ENCODE assay signal across 10 cellular contexts in genomic region chr10:79375321-79376077, GRCh38. TPM values are rescaled to one million over a fixed set of nuclear protein-coding genes. Genes with fewer than 3 reads are reported as not detected.
DNase-seq lines count a peak whose midpoint lies in the region; ATAC-seq and TF ChIP-seq lines count a peak whose summit lies in the region.
"Had no signal": no experiment of that assay in that cellular context is flagged by ENCODE, and none has a peak within 500 bp of the region (broad histone marks: within the 10 kb centered on the region; RNA-seq: fewer than 3 reads in every experiment).

No MANE protein-coding gene starts in this region.

- H3K27me3 Mint-ChIP-seq in natural killer cell (ENCODE audit: low read depth in 2 of 2), result no peaks in the 10 kb centered on the region
- H3K27me3 Mint-ChIP-seq in natural killer cell treated with Interleukin-12 subunit alpha and Interleukin-12 subunit beta and Interleukin-15 and Interleukin-18, amount 100 ng/mL, for 72 hours, result no peaks in the 10 kb centered on the region
- H3K27me3 Mint-ChIP-seq in type B pancreatic cell, result no peaks in the 10 kb centered on the region

- intact Hi-C loops in natural killer cell (cut with micrococcal nuclease), result loop anchor here (10.0 kb wide), 1 partner anchor 229 kb away; no protein-coding TSS in a partner anchor
- intact Hi-C loops in OCI-LY7 (cut with micrococcal nuclease; ENCODE audit: unreplicated experiment), result no loop called here

- H3K79me2 ChIP-seq in OCI-LY7 (ENCODE audit: insufficient read depth, low read depth, low read length), result no peaks in the 10 kb centered on the region

- ATAC-seq in natural killer cell, result no peak
- no peak for ATAC-seq in natural killer cell treated with Interleukin-12 subunit alpha and Interleukin-12 subunit beta and Interleukin-15 and Interleukin-18, amount 100 ng/mL, for 72 hours
- ATAC-seq in HG02610 (IDR thresholded peaks at IDR 0.05; ENCODE audit: unreplicated experiment), result no peak

- no peaks in the 10 kb centered on the region for H3K36me3 ChIP-seq in OCI-LY7 (ENCODE audit: insufficient read depth, low read length)
- H3K36me3 ChIP-seq: ovary had no signal

- H3K4me1 ChIP-seq in OCI-LY7 (ENCODE audit: insufficient read depth, low read length, poor library complexity, severe bottlenecking), result no peaks in the 10 kb centered on the region

- H3K36me3 Mint-ChIP-seq in natural killer cell, result no peaks in the 10 kb centered on the region
- H3K36me3 Mint-ChIP-seq in natural killer cell treated with Interleukin-12 subunit alpha and Interleukin-12 subunit beta and Interleukin-15 and Interleukin-18, amount 100 ng/mL, for 72 hours, result peaks cover 5% of the 10 kb centered on the region
- H3K36me3 Mint-ChIP-seq in type B pancreatic cell, result no peaks in the 10 kb centered on the region

- DNase-seq in natural killer cell (peak; percentile 6), hepatic stellate cell (ENCODE audit: low spot score) (peak; percentile 39), type B pancreatic cell (ENCODE audit: extremely low spot score, unreplicated experiment) (peak; percentile 63), NCI-H1694 treated with DMSO at 0.1 percent for 48 hours (lab: John Stamatoyannopoulos, UW) (no peak), OCI-LY7 (ENCODE audit: low spot score) (no peak)
- DNase-seq in natural killer cell treated with Interleukin-12 subunit alpha and Interleukin-12 subunit beta and Interleukin-15 and Interleukin-18, amount 100 ng/mL, for 72 hours (ENCODE audit: low spot score), result no peak
- DNase-seq in activated CD8-positive, alpha-beta memory T cell treated with anti-CD3 and anti-CD28 coated beads, Interleukin-2, amount 50 U/mL, for 48 hours, result peak; percentile 48
- DNase-seq: NCI-H1105 had no signal

- CTCF ChIA-PET in OCI-LY7 (lab: Charles Lee; ENCODE audit: unreplicated experiment), result interaction anchor here (0.6 to 1.0 kb wide), 2 partner anchors 86 to 94 kb away, joined by 4 read pairs; no protein-coding TSS in a partner anchor

- no TSS peak for BruUV-seq in OCI-LY7 (replicated peaks; lab: Mats Ljungman, UMichigan)

- H3K4me1 Mint-ChIP-seq in natural killer cell, result peaks cover 0 to 5% of the 10 kb centered on the region in 2 donors
- peaks cover 3 to 5% of the 10 kb centered on the region in 2 donors for H3K4me1 Mint-ChIP-seq in natural killer cell treated with Interleukin-12 subunit alpha and Interleukin-12 subunit beta and Interleukin-15 and Interleukin-18, amount 100 ng/mL, for 72 hours (ENCODE audit: low read depth in 2 of 2)
- H3K4me1 Mint-ChIP-seq in type B pancreatic cell (ENCODE audit: unreplicated experiment), result peaks cover 9% of the 10 kb centered on the region

- no peaks in the 10 kb centered on the region for H4K20me1 ChIP-seq in OCI-LY7 (ENCODE audit: insufficient read depth, low read length)

- no peak overlapping the region for H2AFZ ChIP-seq in OCI-LY7 (ENCODE audit: low read length)

- POLR2A ChIA-PET in OCI-LY7 (lab: Charles Lee), result interaction anchor here (0.6 to 0.9 kb wide), 2 partner anchors 27 to 845 kb away, joined by 3 read pairs; no protein-coding TSS in a partner anchor

- no peaks in the 10 kb centered on the region for H3K9me3 ChIP-seq in OCI-LY7 (ENCODE audit: low read length)
- H3K9me3 ChIP-seq: ovary had no signal

- H3K4me3 Mint-ChIP-seq in natural killer cell, result no peak overlapping the region
- no peak overlapping the region for H3K4me3 Mint-ChIP-seq in natural killer cell treated with Interleukin-12 subunit alpha and Interleukin-12 subunit beta and Interleukin-15 and Interleukin-18, amount 100 ng/mL, for 72 hours
- no peak overlapping the region for H3K4me3 Mint-ChIP-seq in type B pancreatic cell

- H3K4me2 ChIP-seq in OCI-LY7 (ENCODE audit: low read length), result no peak overlapping the region

- no peak overlapping the region for H3K4me3 ChIP-seq in OCI-LY7 (ENCODE audit: low read depth, low read length, poor library complexity, severe bottlenecking)
- H3K4me3 ChIP-seq: ovary had no signal

- no peak overlapping the region for H3K27ac ChIP-seq in OCI-LY7 (ENCODE audit: low read depth, low read length, poor library complexity, severe bottlenecking)
- H3K27ac ChIP-seq: ovary had no signal

- H3K27ac Mint-ChIP-seq in natural killer cell, result no peak overlapping the region
- no peak overlapping the region for H3K27ac Mint-ChIP-seq in natural killer cell treated with Interleukin-12 subunit alpha and Interleukin-12 subunit beta and Interleukin-15 and Interleukin-18, amount 100 ng/mL, for 72 hours
- H3K27ac Mint-ChIP-seq in type B pancreatic cell, result no peak overlapping the region

- H3K9me2 ChIP-seq in OCI-LY7 (ENCODE audit: insufficient read depth, low read length), result no peaks in the 10 kb centered on the region

- peaks cover 0 to 3% of the 10 kb centered on the region in 2 donors for H3K9me3 Mint-ChIP-seq in natural killer cell
- no peaks in the 10 kb centered on the region for H3K9me3 Mint-ChIP-seq in natural killer cell treated with Interleukin-12 subunit alpha and Interleukin-12 subunit beta and Interleukin-15 and Interleukin-18, amount 100 ng/mL, for 72 hours
- no peaks in the 10 kb centered on the region for H3K9me3 Mint-ChIP-seq in type B pancreatic cell

- TF ChIP-seq CTCF in natural killer cell (IDR thresholded peaks at IDR 0.05) (no peak), type B pancreatic cell (conservative IDR thresholded peaks at IDR 0.05) (no peak), OCI-LY7 (conservative IDR thresholded peaks at IDR 0.05; ENCODE audit: low read length) (no peak)

RNA-seq across cellular contexts. Expression of gene PPIF, which starts 28.2 kb away (rescaled TPM):
- total RNA-seq in natural killer cell (10 to 100 TPM; 59.5 to 99.1 (median 66.3) TPM), type B pancreatic cell (ENCODE audit: low replicate concordance) (67.5 and 91.3 TPM in 2 replicates), OCI-LY7 (2022) (103 and 121 TPM in 2 replicates)
- total RNA-seq in natural killer cell treated with Interleukin-12 subunit alpha and Interleukin-12 subunit beta and Interleukin-15 and Interleukin-18, amount 100 ng/mL, for 72 hours, result 100 to 1,000 TPM; 266 to 391 TPM
- 44.8 and 55.7 TPM in 2 replicates for total RNA-seq in OCI-LY7 (2014; rRNA removed; shearing (Covaris generic))

Comparison
In these comparisons a context has a peak if more than half of its experiments do, and no peak if none do; other contexts are left out.
1. DNase-seq: peak in natural killer cell (single experiment), activated CD8-positive, alpha-beta memory T cell treated with anti-CD3 and anti-CD28 coated beads, Interleukin-2, amount 50 U/mL, for 48 hours (single experiment), hepatic stellate cell (single experiment) and type B pancreatic cell (single experiment); none in natural killer cell treated with Interleukin-12 subunit alpha and Interleukin-12 subunit beta and Interleukin-15 and Interleukin-18, amount 100 ng/mL, for 72 hours (single experiment), NCI-H1694 treated with DMSO at 0.1 percent for 48 hours (single experiment) and OCI-LY7 (single experiment).